In genomic region chr20:640674-641515, GRCh38 we compare ENCODE assay signal across 24 cellular contexts. TPM values are rescaled to one million over a fixed set of nuclear protein-coding genes. Genes with fewer than 3 reads are reported as not detected.
DNase-seq lines count a peak whose midpoint lies in the region; TF ChIP-seq lines count a peak whose summit lies in the region.
"Had no signal": no experiment of that assay in that cellular context is flagged by ENCODE, and none has a peak within 500 bp of the region (broad histone marks: within the 10 kb centered on the region; RNA-seq: fewer than 3 reads in every experiment).

No MANE protein-coding gene starts in this region.

- no peak for DNase-seq in activated T-cell treated with anti-CD3 and anti-CD28 coated beads, Interleukin-2, amount 50 U/mL, for 24 hours
- DNase-seq in activated T-cell treated with anti-CD3 and anti-CD28 coated beads for 4 hours (no peak), endothelial cell (ENCODE audit: low spot score) (no peak), neural progenitor cell (ENCODE audit: low spot score) (no peak), NOMO-1 (lab: John Stamatoyannopoulos, UW; ENCODE audit: unreplicated experiment in 2 of 2) (no peak), AG20443 (ENCODE audit: low spot score) (no peak)
- DNase-seq in activated CD4-positive, alpha-beta memory T cell treated with anti-CD3 and anti-CD28 coated beads for 36 hours, result no peak
- DNase-seq: activated CD4-positive, alpha-beta T cell treated with anti-CD3 and anti-CD28 coated beads, Interleukin-2, amount 10 ng/mL, durations not matched to agents 24 days and 14 days; activated CD8-positive, alpha-beta memory T cell treated with anti-CD3 and anti-CD28 coated beads, Interleukin-2, amount 10 ng/mL, durations not matched to agents 7 days and 5 days; foreskin melanocyte; Karpas-422; midbrain; psoas muscle; RPMI8226; stimulated activated CD8-positive, alpha-beta memory T cell treated with anti-CD3 and anti-CD28 coated beads, Interleukin-4, amount 100 ng/mL, for 48 hours; T-helper 2 cell had no signal

- no peak overlapping the region for H2AFZ ChIP-seq in neural progenitor cell (replicated peaks)

- H3K4me1 Mint-ChIP-seq in activated T-cell treated with anti-CD3 and anti-CD28 coated beads, Interleukin-2, amount 50 U/mL, for 24 hours (ENCODE audit: low read depth), result peaks cover 11% of the 10 kb centered on the region
- peaks cover 5% of the 10 kb centered on the region for H3K4me1 Mint-ChIP-seq in endothelial cell (ENCODE audit: unreplicated experiment)
- peaks cover 11% of the 10 kb centered on the region for H3K4me1 Mint-ChIP-seq in neural progenitor cell
- peaks cover 11% of the 10 kb centered on the region for H3K4me1 Mint-ChIP-seq in activated CD4-positive, alpha-beta memory T cell treated with anti-CD3 and anti-CD28 coated beads for 36 hours (ENCODE audit: low read depth)

- no peak overlapping the region for H3K4me2 ChIP-seq in neural progenitor cell
- H3K4me2 ChIP-seq: SK-N-SH had no signal

- H3F3A ChIP-seq in neural progenitor cell (ENCODE audit: low read depth), result peaks cover 31% of the 10 kb centered on the region

- no peaks in the 10 kb centered on the region for H3K36me3 Mint-ChIP-seq in activated T-cell treated with anti-CD3 and anti-CD28 coated beads, Interleukin-2, amount 50 U/mL, for 24 hours (ENCODE audit: low read depth)
- H3K36me3 Mint-ChIP-seq in endothelial cell (ENCODE audit: low read depth, unreplicated experiment) (no peaks in the 10 kb centered on the region), neural progenitor cell (no peaks in the 10 kb centered on the region)
- H3K36me3 Mint-ChIP-seq in activated CD4-positive, alpha-beta memory T cell treated with anti-CD3 and anti-CD28 coated beads for 36 hours, result no peaks in the 10 kb centered on the region
- H3K36me3 Mint-ChIP-seq: activated CD8-positive, alpha-beta memory T cell treated with anti-CD3 and anti-CD28 coated beads, Interleukin-2, amount 10 ng/mL, durations not matched to agents 7 days and 5 days had no signal

- H3K9me3 Mint-ChIP-seq in activated T-cell treated with anti-CD3 and anti-CD28 coated beads, Interleukin-2, amount 50 U/mL, for 24 hours, result no peaks in the 10 kb centered on the region
- no peaks in the 10 kb centered on the region for H3K9me3 Mint-ChIP-seq in endothelial cell (ENCODE audit: unreplicated experiment)
- H3K9me3 Mint-ChIP-seq in neural progenitor cell, result peaks cover 6% of the 10 kb centered on the region
- H3K9me3 Mint-ChIP-seq in activated CD4-positive, alpha-beta memory T cell treated with anti-CD3 and anti-CD28 coated beads for 36 hours, result no peaks in the 10 kb centered on the region
- H3K9me3 Mint-ChIP-seq: activated CD4-positive, alpha-beta T cell treated with anti-CD3 and anti-CD28 coated beads, Interleukin-2, amount 10 ng/mL, durations not matched to agents 24 days and 14 days; activated T-helper 1 cell treated with anti-CD3 and anti-CD28 coated beads, Interleukin-12 subunit alpha, Interleukin-12 subunit beta, Interleukin-2, Interleukin-4 antibody, amounts not matched to agents 30 ng/mL and 10 ng/mL and 1 ng/mL, durations not matched to agents 14 hours and 24 hours and 36 hours had no signal

- POLR2A ChIA-PET in HEK293 (lab: Yijun Ruan, JAX), result no interaction called here
- POLR2A ChIA-PET in activated CD4-positive, alpha-beta memory T cell treated with anti-CD3 and anti-CD28 coated beads for 36 hours (lab: Charles Lee), result no interaction called here

- peak overlapping the region; percentile 32 for H3K27ac Mint-ChIP-seq in activated T-cell treated with anti-CD3 and anti-CD28 coated beads, Interleukin-2, amount 50 U/mL, for 24 hours
- H3K27ac Mint-ChIP-seq in endothelial cell (ENCODE audit: unreplicated experiment) (peak overlapping the region; percentile 36), neural progenitor cell (peak overlapping the region; percentile 42)
- H3K27ac Mint-ChIP-seq in activated CD4-positive, alpha-beta memory T cell treated with anti-CD3 and anti-CD28 coated beads for 36 hours, result no peak overlapping the region
- H3K27ac Mint-ChIP-seq: activated CD8-positive, alpha-beta memory T cell treated with anti-CD3 and anti-CD28 coated beads, Interleukin-2, amount 10 ng/mL, durations not matched to agents 7 days and 5 days; activated T-helper 1 cell treated with anti-CD3 and anti-CD28 coated beads, Interleukin-12 subunit alpha, Interleukin-12 subunit beta, Interleukin-2, Interleukin-4 antibody, amounts not matched to agents 30 ng/mL and 10 ng/mL and 1 ng/mL, durations not matched to agents 14 hours and 24 hours and 36 hours had no signal

- H3K79me2 ChIP-seq in neural progenitor cell (ENCODE audit: low read depth), result no peaks in the 10 kb centered on the region

- no peaks in the 10 kb centered on the region for H3K27me3 ChIP-seq in neural progenitor cell

- no peaks in the 10 kb centered on the region for H3K4me1 ChIP-seq in HEK293 (ENCODE audit: control insufficient read depth, insufficient read depth, low read length)
- no peaks in the 10 kb centered on the region for H3K4me1 ChIP-seq in neural progenitor cell
- H3K4me1 ChIP-seq: Caco-2 had no signal

- no peak for TF ChIP-seq CTCF in HEK293 (tag by site-specific recombination; IDR thresholded peaks at IDR 0.05)
- no peak for TF ChIP-seq CTCF in endothelial cell (IDR thresholded peaks at IDR 0.05; ENCODE audit: unreplicated experiment)
- no peak for TF ChIP-seq CTCF in neural progenitor cell (IDR thresholded peaks at IDR 0.05)

- H3K27me3 Mint-ChIP-seq in activated T-cell treated with anti-CD3 and anti-CD28 coated beads, Interleukin-2, amount 50 U/mL, for 24 hours, result peaks cover 27% of the 10 kb centered on the region
- H3K27me3 Mint-ChIP-seq in endothelial cell (ENCODE audit: unreplicated experiment) (peaks cover 9% of the 10 kb centered on the region), neural progenitor cell (ENCODE audit: insufficient read depth, low read depth) (peaks cover 9% of the 10 kb centered on the region)
- H3K27me3 Mint-ChIP-seq in activated CD4-positive, alpha-beta memory T cell treated with anti-CD3 and anti-CD28 coated beads for 36 hours, result peaks cover 13% of the 10 kb centered on the region

- no peaks in the 10 kb centered on the region for H3K9me3 ChIP-seq in HEK293 (ENCODE audit: control insufficient read depth, insufficient read depth, low read depth, low read length)
- no peaks in the 10 kb centered on the region for H3K9me3 ChIP-seq in neural progenitor cell (ENCODE audit: low read depth)
- H3K9me3 ChIP-seq: Caco-2, psoas muscle, SK-N-SH had no signal

- H3K27ac ChIP-seq in HEK293 (ENCODE audit: extremely low read depth, low read depth, low read length) (no peak overlapping the region), neural progenitor cell (no peak overlapping the region)
- H3K27ac ChIP-seq: psoas muscle had no signal

- intact Hi-C loops in activated CD4-positive, alpha-beta memory T cell treated with anti-CD3 and anti-CD28 coated beads for 36 hours (cut with micrococcal nuclease), result no loop called here

- no peaks in the 10 kb centered on the region for H3K36me3 ChIP-seq in HEK293 (ENCODE audit: control insufficient read depth in 2 of 2, insufficient read depth in 1 of 2, low read length in 2 of 2)
- H3K36me3 ChIP-seq in neural progenitor cell, result no peaks in the 10 kb centered on the region

- no peak overlapping the region for H3K9ac ChIP-seq in neural progenitor cell
- H3K9ac ChIP-seq: SK-N-SH had no signal

- CTCF ChIA-PET in HEK293 (lab: Yijun Ruan, JAX), result interaction anchor here (0.9 to 1.1 kb wide), 3 partner anchors 77 to 95 kb away, joined by 3 to 4 read pairs (median 3); no protein-coding TSS in a partner anchor
- CTCF ChIA-PET in activated CD4-positive, alpha-beta memory T cell treated with anti-CD3 and anti-CD28 coated beads for 36 hours (lab: Charles Lee), result no interaction called here

- H3K4me3 ChIP-seq in HEK293 (ENCODE audit: low read depth, low read length), result no peak overlapping the region
- H3K4me3 ChIP-seq in neural progenitor cell, result no peak overlapping the region
- H3K4me3 ChIP-seq: psoas muscle had no signal

- no peak overlapping the region for H3K4me3 Mint-ChIP-seq in activated T-cell treated with anti-CD3 and anti-CD28 coated beads, Interleukin-2, amount 50 U/mL, for 24 hours
- H3K4me3 Mint-ChIP-seq in endothelial cell (ENCODE audit: unreplicated experiment) (no peak overlapping the region), neural progenitor cell (peak overlapping the region; percentile 6)
- no peak overlapping the region for H3K4me3 Mint-ChIP-seq in activated CD4-positive, alpha-beta memory T cell treated with anti-CD3 and anti-CD28 coated beads for 36 hours
- H3K4me3 Mint-ChIP-seq: activated CD4-positive, alpha-beta T cell treated with anti-CD3 and anti-CD28 coated beads, Interleukin-2, amount 10 ng/mL, durations not matched to agents 24 days and 14 days; activated CD8-positive, alpha-beta memory T cell treated with anti-CD3 and anti-CD28 coated beads, Interleukin-2, amount 10 ng/mL, durations not matched to agents 7 days and 5 days; activated T-helper 1 cell treated with anti-CD3 and anti-CD28 coated beads, Interleukin-12 subunit alpha, Interleukin-12 subunit beta, Interleukin-2, Interleukin-4 antibody, amounts not matched to agents 30 ng/mL and 10 ng/mL and 1 ng/mL, durations not matched to agents 14 hours and 24 hours and 36 hours had no signal

- H4K20me1 ChIP-seq in neural progenitor cell (ENCODE audit: low read depth), result peaks cover 7% of the 10 kb centered on the region

TF ChIP-seq in HEK293, 187 proteins besides CTCF, POLR2A, EP300 and RAD21:
- TF ChIP-seq KLF1 (tag by site-specific recombination; IDR thresholded peaks at IDR 0.05) (no peak), MYNN (tag by site-specific recombination; IDR thresholded peaks at IDR 0.05; ENCODE audit: borderline replicate concordance) (no peak), ZNF621 (tag by site-specific recombination; IDR thresholded peaks at IDR 0.05) (no peak), ZSCAN30 (tag by site-specific recombination; IDR thresholded peaks at IDR 0.05) (0 out of 2 replicates have a peak, but pooled peaks have one; percentile 31), ZNF664 (tag by site-specific recombination; IDR thresholded peaks at IDR 0.05) (peak; percentile 97), ZNF350 (tag by site-specific recombination; IDR thresholded peaks at IDR 0.05) (no peak)

RNA-seq across cellular contexts. Expression of gene SRXN1, which starts 12.1 kb away (rescaled TPM):
- total RNA-seq in endothelial cell (ENCODE audit: unreplicated experiment) (4.1 TPM), neural progenitor cell (ENCODE audit: low replicate concordance) (6.8 and 12.8 TPM in 2 replicates)
- total RNA-seq in activated CD4-positive, alpha-beta memory T cell treated with anti-CD3 and anti-CD28 coated beads for 36 hours, result 10 to 100 TPM; 13.3 to 14.1 TPM

RNA-seq across cellular contexts. Expression of gene TCF15, which starts 30.8 kb away (rescaled TPM):
- total RNA-seq in endothelial cell (ENCODE audit: unreplicated experiment) (6.6 TPM), neural progenitor cell (ENCODE audit: low replicate concordance) (0.07 and 1.4 TPM in 2 replicates)
- not detected for total RNA-seq in activated CD4-positive, alpha-beta memory T cell treated with anti-CD3 and anti-CD28 coated beads for 36 hours
- total RNA-seq: activated CD8-positive, alpha-beta memory T cell treated with anti-CD3 and anti-CD28 coated beads, Interleukin-2, amount 10 ng/mL, durations not matched to agents 7 days and 5 days; Caco-2; H4; left lobe of liver had no signal

RNA-seq across cellular contexts. Expression of gene SCRT2, which starts 34.7 kb away (rescaled TPM):
- not detected for total RNA-seq in endothelial cell (ENCODE audit: unreplicated experiment)
- total RNA-seq in neural progenitor cell (ENCODE audit: low replicate concordance), result not detected in 2 replicates
- total RNA-seq in activated CD4-positive, alpha-beta memory T cell treated with anti-CD3 and anti-CD28 coated beads for 36 hours, result not detected
- total RNA-seq: activated CD4-positive, alpha-beta T cell treated with anti-CD3 and anti-CD28 coated beads, Interleukin-2, amount 10 ng/mL, durations not matched to agents 24 days and 14 days; activated CD8-positive, alpha-beta memory T cell treated with anti-CD3 and anti-CD28 coated beads, Interleukin-2, amount 10 ng/mL, durations not matched to agents 7 days and 5 days; activated T-helper 1 cell treated with anti-CD3 and anti-CD28 coated beads, Interleukin-12 subunit alpha, Interleukin-12 subunit beta, Interleukin-2, Interleukin-4 antibody, amounts not matched to agents 30 ng/mL and 10 ng/mL and 1 ng/mL, durations not matched to agents 14 hours and 24 hours and 36 hours; Caco-2; H4; left lobe of liver; psoas muscle; subcutaneous adipose tissue; ureter had no signal
